9 cellular contexts compared by ENCODE assay signal in the genomic region with DNA sequence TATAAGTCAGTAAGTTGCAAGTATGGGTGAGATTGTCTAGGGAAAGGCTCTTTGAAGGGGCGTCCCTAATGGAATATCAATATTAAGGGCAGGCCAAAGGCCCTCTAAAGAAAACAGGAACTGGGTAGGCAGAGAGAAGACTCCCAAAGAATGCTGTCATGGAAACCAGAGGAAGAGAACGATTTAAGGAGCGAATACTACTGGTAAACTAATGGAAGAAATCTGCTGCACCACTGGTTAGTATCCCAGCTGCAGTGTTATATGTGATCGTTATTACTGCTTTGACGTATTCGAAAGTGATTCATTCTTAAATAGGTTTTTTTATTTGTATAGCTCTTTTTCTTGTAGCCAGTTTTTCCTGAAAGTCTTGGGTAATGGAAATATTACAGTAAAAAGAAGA.
DNase-seq lines count a peak whose midpoint lies in the region; ATAC-seq and TF ChIP-seq lines count a peak whose summit lies in the region.
"Had no signal": no experiment of that assay in that cellular context is flagged by ENCODE, and none has a peak within 500 bp of the region (broad histone marks: within the 10 kb centered on the region; RNA-seq: fewer than 3 reads in every experiment).

No MANE protein-coding gene starts in this region.

- H3K9me3 Mint-ChIP-seq in T-helper 1 cell treated with Interleukin-12 subunit alpha and Interleukin-12 subunit beta and Interleukin-4 antibody, amounts not matched to agents 30 μg/mL and 1 μg/mL, for 36 hours, result peaks cover 10% of the 10 kb centered on the region
- no peaks in the 10 kb centered on the region for H3K9me3 Mint-ChIP-seq in stimulated activated effector memory CD8-positive, alpha-beta T cell treated with anti-CD3 and anti-CD28 coated beads, Interleukin-12 subunit alpha, Interleukin-12 subunit beta, amount 100 ng/mL, for 72 hours

- ATAC-seq in stimulated activated effector memory CD8-positive, alpha-beta T cell treated with anti-CD3 and anti-CD28 coated beads, Interleukin-12 subunit alpha, Interleukin-12 subunit beta, amount 100 ng/mL, for 72 hours, result no peak

- peaks cover 45% of the 10 kb centered on the region for H3K36me3 Mint-ChIP-seq in T-helper 1 cell treated with Interleukin-12 subunit alpha and Interleukin-12 subunit beta and Interleukin-4 antibody, amounts not matched to agents 30 μg/mL and 1 μg/mL, for 36 hours (ENCODE audit: low read depth)
- H3K36me3 Mint-ChIP-seq in stimulated activated effector memory CD8-positive, alpha-beta T cell treated with anti-CD3 and anti-CD28 coated beads, Interleukin-12 subunit alpha, Interleukin-12 subunit beta, amount 100 ng/mL, for 72 hours, result peaks cover 70% of the 10 kb centered on the region

- H3K4me3 ChIP-seq in fibroblast of pulmonary artery (replicated peaks; ENCODE audit: low read depth, low read length), result peak overlapping the region; percentile 86

- peak overlapping the region; percentile 79 for H3K27ac Mint-ChIP-seq in T-helper 1 cell treated with Interleukin-12 subunit alpha and Interleukin-12 subunit beta and Interleukin-4 antibody, amounts not matched to agents 30 μg/mL and 1 μg/mL, for 36 hours
- peak overlapping the region; percentile 94 for H3K27ac Mint-ChIP-seq in stimulated activated effector memory CD8-positive, alpha-beta T cell treated with anti-CD3 and anti-CD28 coated beads, Interleukin-12 subunit alpha, Interleukin-12 subunit beta, amount 100 ng/mL, for 72 hours

- no peaks in the 10 kb centered on the region for H3K27me3 Mint-ChIP-seq in T-helper 1 cell treated with Interleukin-12 subunit alpha and Interleukin-12 subunit beta and Interleukin-4 antibody, amounts not matched to agents 30 μg/mL and 1 μg/mL, for 36 hours (ENCODE audit: low read depth)

- TF ChIP-seq CTCF in fibroblast of pulmonary artery (IDR thresholded peaks at IDR 0.05; ENCODE audit: low read length, missing control alignments), result no peak

- CTCF ChIA-PET in HEK293T (lab: Yijun Ruan, JAX), result interaction anchor here (0.8 to 1.4 kb wide), 2 partner anchors 10 to 49 kb away, joined by 3 to 6 read pairs; no protein-coding TSS in a partner anchor

- POLR2A ChIA-PET in HEK293T (lab: Yijun Ruan, JAX), result no interaction called here

- H3K4me1 Mint-ChIP-seq in T-helper 1 cell treated with Interleukin-12 subunit alpha and Interleukin-12 subunit beta and Interleukin-4 antibody, amounts not matched to agents 30 μg/mL and 1 μg/mL, for 36 hours (ENCODE audit: low read depth), result peaks cover 44% of the 10 kb centered on the region
- H3K4me1 Mint-ChIP-seq in stimulated activated effector memory CD8-positive, alpha-beta T cell treated with anti-CD3 and anti-CD28 coated beads, Interleukin-12 subunit alpha, Interleukin-12 subunit beta, amount 100 ng/mL, for 72 hours, result peaks cover 54% of the 10 kb centered on the region

- DNase-seq in T-helper 1 cell (no peak), SKM-1 (lab: John Stamatoyannopoulos, UW; ENCODE audit: unreplicated experiment) (peak; percentile 13), fibroblast of pulmonary artery (ENCODE audit: low read depth) (no peak), NCI-H1436 treated with DMSO at 0.1 percent for 48 hours (lab: John Stamatoyannopoulos, UW) (no peak), NCI-H2107 treated with DMSO at 0.1 percent for 48 hours (lab: John Stamatoyannopoulos, UW; ENCODE audit: unreplicated experiment) (no peak), HEK293T (ENCODE audit: extremely low spot score) (no peak)
- DNase-seq in stimulated activated effector memory CD8-positive, alpha-beta T cell treated with anti-CD3 and anti-CD28 coated beads, Interleukin-12 subunit alpha, Interleukin-12 subunit beta, amount 100 ng/mL, for 72 hours (ENCODE audit: low spot score in 2 of 2), result no peak
- DNase-seq: stimulated activated CD4-positive, alpha-beta T cell treated with anti-CD3 and anti-CD28 coated beads, Interleukin-1b, Interleukin-23, amount 100 ng/mL, for 48 hours had no signal

- H3K4me3 Mint-ChIP-seq in T-helper 1 cell treated with Interleukin-12 subunit alpha and Interleukin-12 subunit beta and Interleukin-4 antibody, amounts not matched to agents 30 μg/mL and 1 μg/mL, for 36 hours, result peak overlapping the region; percentile 88
- peak overlapping the region; percentile 92 for H3K4me3 Mint-ChIP-seq in stimulated activated effector memory CD8-positive, alpha-beta T cell treated with anti-CD3 and anti-CD28 coated beads, Interleukin-12 subunit alpha, Interleukin-12 subunit beta, amount 100 ng/mL, for 72 hours

TF ChIP-seq in HEK293T, 16 proteins besides CTCF, POLR2A, EP300 and RAD21:
- TF ChIP-seq SUZ12 (IDR thresholded peaks at IDR 0.05) (no peak), NFRKB (IDR thresholded peaks at IDR 0.05) (no peak), FOXK2 (IDR thresholded peaks at IDR 0.05) (no peak), SP1 (IDR thresholded peaks at IDR 0.05) (no peak), HDGF (IDR thresholded peaks at IDR 0.05; ENCODE audit: borderline replicate concordance) (no peak), FOXM1 (IDR thresholded peaks at IDR 0.05; ENCODE audit: borderline replicate concordance) (no peak), BHLHE40 (IDR thresholded peaks at IDR 0.05; ENCODE audit: borderline replicate concordance) (no peak)
TF ChIP-seq in HEK293T: peak in this region for 0.
